In the genomic region with DNA sequence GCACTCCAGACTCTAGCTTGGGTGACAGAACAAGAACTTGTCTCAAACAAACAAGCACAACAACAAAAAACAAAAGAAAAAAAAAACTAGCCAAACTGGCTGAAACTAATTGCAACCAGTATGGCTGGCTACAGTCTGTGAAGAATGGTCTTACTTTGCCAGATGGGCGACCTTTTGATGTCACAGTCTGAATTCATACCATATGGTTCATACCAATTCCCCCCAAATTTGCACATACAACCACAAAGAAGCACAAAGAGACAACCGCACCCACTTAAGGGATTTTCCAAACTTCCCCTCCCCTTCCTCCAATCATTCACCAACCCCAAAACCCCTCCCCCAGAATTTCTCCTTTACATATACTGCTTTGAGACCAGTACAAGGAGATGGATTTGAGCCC, we compare ENCODE assay signal across 29 cellular contexts.
"Had no signal": no experiment of that assay in that cellular context is flagged by ENCODE, and none has a peak within 500 bp of the region (broad histone marks: within the 10 kb centered on the region; RNA-seq: fewer than 3 reads in every experiment).

No MANE protein-coding gene starts in this region.

- DNase-seq: activated CD4-positive, alpha-beta T cell treated with anti-CD3 and anti-CD28 coated beads for 36 hours; activated CD4-positive, CD25-positive, alpha-beta regulatory T cell; activated CD8-positive, alpha-beta memory T cell treated with anti-CD3 and anti-CD28 coated beads, Interleukin-2, amount 10 ng/mL, durations not matched to agents 7 days and 5 days; activated CD8-positive, alpha-beta T cell treated with anti-CD3 and anti-CD28 coated beads, Interleukin-2, amount 10 ng/mL, durations not matched to agents 7 days and 5 days; activated naive CD4-positive, alpha-beta T cell; activated T-cell treated with anti-CD3 and anti-CD28 coated beads, Interleukin-2, amount 50 U/mL, for 48 hours; dermis blood vessel endothelial cell; effector CD4-positive, alpha-beta T cell; gastrocnemius medialis; islet precursor cell; midbrain; naive thymus-derived CD8-positive, alpha-beta T cell; occipital lobe; psoas muscle; sigmoid colon; small intestine; stimulated activated CD4-positive, alpha-beta T cell treated with anti-CD3 and anti-CD28 coated beads, Interleukin-4, amount 100 ng/mL, for 4 hours; stimulated activated CD8-positive, alpha-beta memory T cell treated with anti-CD3 and anti-CD28 coated beads, Interleukin-4, amount 100 ng/mL, for 48 hours; stimulated activated naive CD4-positive, alpha-beta T cell; tibial artery; upper lobe of right lung had no signal

- H3K79me2 ChIP-seq: hepatocyte, parathyroid adenoma had no signal

- H2AFZ ChIP-seq: hepatocyte, parathyroid adenoma had no signal

- H3K27me3 Mint-ChIP-seq: activated CD4-positive, alpha-beta T cell treated with anti-CD3 and anti-CD28 coated beads for 36 hours; activated CD8-positive, alpha-beta memory T cell treated with anti-CD3 and anti-CD28 coated beads, Interleukin-2, amount 10 ng/mL, durations not matched to agents 7 days and 5 days; central memory CD8-positive, alpha-beta T cell had no signal

- H3K4me1 Mint-ChIP-seq: central memory CD8-positive, alpha-beta T cell had no signal

- ATAC-seq: activated CD4-positive, alpha-beta T cell treated with anti-CD3 and anti-CD28 coated beads for 36 hours; activated CD8-positive, alpha-beta memory T cell treated with anti-CD3 and anti-CD28 coated beads, Interleukin-2, amount 10 ng/mL, durations not matched to agents 7 days and 5 days; activated CD8-positive, alpha-beta T cell treated with anti-CD3 and anti-CD28 coated beads, Interleukin-2, amount 10 ng/mL, durations not matched to agents 7 days and 5 days; activated naive CD4-positive, alpha-beta T cell treated with anti-CD3 and anti-CD28 coated beads, Interleukin-2, amount 50 U/mL, for 72 hours; gastrocnemius medialis; naive thymus-derived CD8-positive, alpha-beta T cell; psoas muscle; upper lobe of right lung had no signal

- H3K36me3 ChIP-seq: esophagus muscularis mucosa, gastrocnemius medialis, sigmoid colon, suprapubic skin, tibial artery, upper lobe of right lung had no signal

- H3K4me3 Mint-ChIP-seq: activated CD4-positive, alpha-beta T cell treated with anti-CD3 and anti-CD28 coated beads for 36 hours; activated CD8-positive, alpha-beta memory T cell treated with anti-CD3 and anti-CD28 coated beads, Interleukin-2, amount 10 ng/mL, durations not matched to agents 7 days and 5 days; activated CD8-positive, alpha-beta T cell treated with anti-CD3 and anti-CD28 coated beads, Interleukin-2, amount 10 ng/mL, durations not matched to agents 7 days and 5 days; central memory CD8-positive, alpha-beta T cell; naive thymus-derived CD8-positive, alpha-beta T cell; neural crest cell; T-helper 2 cell treated with Interferon-gamma antibody and Interleukin-4, amounts not matched to agents 5 μg/mL and 100 μg/mL, for 36 hours had no signal

- H3K4me3 ChIP-seq: esophagus muscularis mucosa, gastrocnemius medialis, hepatocyte, psoas muscle, sigmoid colon, suprapubic skin, tibial artery, upper lobe of right lung had no signal

- H3K4me1 ChIP-seq: esophagus muscularis mucosa, parathyroid adenoma, psoas muscle, sigmoid colon, suprapubic skin, tibial artery, upper lobe of right lung had no signal

- H3K4me2 ChIP-seq: hepatocyte had no signal

- H3K9me3 Mint-ChIP-seq: activated naive CD4-positive, alpha-beta T cell treated with anti-CD3 and anti-CD28 coated beads, Interleukin-2, amount 50 U/mL, for 72 hours; central memory CD8-positive, alpha-beta T cell; naive thymus-derived CD8-positive, alpha-beta T cell; neural crest cell; T-helper 2 cell treated with Interferon-gamma antibody and Interleukin-4, amounts not matched to agents 5 μg/mL and 100 μg/mL, for 36 hours had no signal

- H3K36me3 Mint-ChIP-seq: activated CD8-positive, alpha-beta memory T cell treated with anti-CD3 and anti-CD28 coated beads, Interleukin-2, amount 10 ng/mL, durations not matched to agents 7 days and 5 days; activated naive CD4-positive, alpha-beta T cell treated with anti-CD3 and anti-CD28 coated beads, Interleukin-2, amount 50 U/mL, for 72 hours had no signal

- H3K27ac ChIP-seq: esophagus muscularis mucosa, gastrocnemius medialis, hepatocyte, parathyroid adenoma, psoas muscle, sigmoid colon, suprapubic skin, tibial artery, upper lobe of right lung had no signal

- H3K27ac Mint-ChIP-seq: activated CD4-positive, alpha-beta T cell treated with anti-CD3 and anti-CD28 coated beads for 36 hours; activated CD8-positive, alpha-beta memory T cell treated with anti-CD3 and anti-CD28 coated beads, Interleukin-2, amount 10 ng/mL, durations not matched to agents 7 days and 5 days; activated CD8-positive, alpha-beta T cell treated with anti-CD3 and anti-CD28 coated beads, Interleukin-2, amount 10 ng/mL, durations not matched to agents 7 days and 5 days; activated naive CD4-positive, alpha-beta T cell treated with anti-CD3 and anti-CD28 coated beads, Interleukin-2, amount 50 U/mL, for 72 hours; naive thymus-derived CD8-positive, alpha-beta T cell; T-helper 2 cell treated with Interferon-gamma antibody and Interleukin-4, amounts not matched to agents 5 μg/mL and 100 μg/mL, for 36 hours had no signal

- H3K27me3 ChIP-seq: esophagus muscularis mucosa, hepatocyte, sigmoid colon, suprapubic skin, tibial artery, upper lobe of right lung had no signal
